In genomic region chrX:115562492-115562872, GRCh38 we compare ENCODE assay signal across 8 cellular contexts. TPM values are rescaled to one million over a fixed set of nuclear protein-coding genes. Genes with fewer than 3 reads are reported as not detected.
DNase-seq lines count a peak whose midpoint lies in the region; TF ChIP-seq lines count a peak whose summit lies in the region.

No MANE protein-coding gene starts in this region.

- H2AFZ ChIP-seq in KMS-11 (ENCODE audit: low read depth), result peak overlapping the region; percentile 79; the same call in 1 of the 2 replicates

- no peak overlapping the region for H2BK15ac ChIP-seq in mesendoderm (replicated peaks; ENCODE audit: low read depth)

- no peak overlapping the region for H2BK5ac ChIP-seq in mesendoderm (ENCODE audit: low read length)

- POLR2A ChIA-PET in A673 (lab: Charles Lee; ENCODE audit: low non-redundant PET), result interaction anchor here (0.6 kb wide), 1 partner anchor 63 kb away, joined by 10 read pairs; no protein-coding TSS in a partner anchor

- H3K4me3 ChIP-seq in A673 (ENCODE audit: low read depth, low read length, poor library complexity, severe bottlenecking) (peak overlapping the region; percentile 66), KMS-11 (IDR thresholded peaks at IDR 0.05; ENCODE audit: insufficient read depth, low read depth, low read length) (no peak overlapping the region), endodermal cell (ENCODE audit: low read length) (peak overlapping the region; percentile 87), mesendoderm (ENCODE audit: low read length) (peak overlapping the region; percentile 85)

- H3K27me3 Mint-ChIP-seq in endodermal cell (ENCODE audit: insufficient read depth), result peaks cover 4% of the 10 kb centered on the region

- no peak overlapping the region for H2BK120ac ChIP-seq in mesendoderm (ENCODE audit: low read depth, low read length)

- no peak overlapping the region for H2AK5ac ChIP-seq in mesendoderm (ENCODE audit: low read length)

- H3K27ac Mint-ChIP-seq in endodermal cell, result peak overlapping the region; percentile 98

- peak overlapping the region; percentile 81 for H3K56ac ChIP-seq in mesendoderm (ENCODE audit: low read length)

- H4K5ac ChIP-seq in mesendoderm (ENCODE audit: low read length), result no peak overlapping the region

- BruUV-seq in A673 (replicated peaks; lab: Mats Ljungman, UMichigan), result no TSS peak

- 0 to 4% methylated on average over 2 to 8 of the region's 8 CpGs for WGBS in endodermal cell (ENCODE audit: insufficient coverage in 1 of 2, insufficient read length in 1 of 2), 2 experiments
- no CpG with 5 or more reads among the region's 8 CpGs for WGBS in mesendoderm (ENCODE audit: extremely low coverage, insufficient coverage, low lambda C conversion rate)

- H3K9me3 ChIP-seq in A673 (ENCODE audit: low read depth, low read length, poor library complexity, severe bottlenecking) (no peaks in the 10 kb centered on the region), endodermal cell (ENCODE audit: control insufficient read depth, low read length) (no peaks in the 10 kb centered on the region)

- peaks cover 65% of the 10 kb centered on the region for H3K27me3 ChIP-seq in A673 (replicated peaks; ENCODE audit: insufficient read depth, low read depth, low read length, poor library complexity)
- no peaks in the 10 kb centered on the region for H3K27me3 ChIP-seq in KMS-11 (ENCODE audit: insufficient read depth, low read depth)
- H3K27me3 ChIP-seq in endodermal cell (ENCODE audit: control insufficient read depth, insufficient read depth, low read length, poor library complexity, severe bottlenecking), result no peaks in the 10 kb centered on the region
- H3K27me3 ChIP-seq in mesendoderm (ENCODE audit: insufficient read depth, low read length, poor library complexity), result no peaks in the 10 kb centered on the region

- no peak overlapping the region for H4K8ac ChIP-seq in mesendoderm (ENCODE audit: low read depth, low read length)

- H3K4me1 ChIP-seq in A673 (ENCODE audit: insufficient read depth, low read length, poor library complexity, severe bottlenecking), result peaks cover 10% of the 10 kb centered on the region
- H3K4me1 ChIP-seq in KMS-11 (ENCODE audit: low read depth, poor library complexity, severe bottlenecking), result peaks cover 15% of the 10 kb centered on the region
- no peaks in the 10 kb centered on the region for H3K4me1 ChIP-seq in endodermal cell (ENCODE audit: control insufficient read depth, insufficient read depth, low read length)
- no peaks in the 10 kb centered on the region for H3K4me1 ChIP-seq in mesendoderm (ENCODE audit: control insufficient read depth, low read depth, low read length)

- DNase-seq in A673 (ENCODE audit: low spot score) (peak; percentile 40), endodermal cell (no peak), mesendoderm (peak; percentile 59), cerebellum (ENCODE audit: low spot score) (no peak), NCI-H446 (lab: John Stamatoyannopoulos, UW) (no peak), NCI-H82 treated with DMSO at 0.1 percent for 48 hours (lab: John Stamatoyannopoulos, UW; ENCODE audit: unreplicated experiment) (no peak), NCI-H1436 (lab: John Stamatoyannopoulos, UW) (no peak)

- H3K18ac ChIP-seq in mesendoderm (ENCODE audit: low read length), result no peak overlapping the region

- H3K23ac ChIP-seq in mesendoderm (ENCODE audit: low read length), result no peak overlapping the region

- H3K4me3 Mint-ChIP-seq in endodermal cell, result peak overlapping the region; percentile 99

- intact Hi-C loops in A673 (cut with micrococcal nuclease; ENCODE audit: unreplicated experiment), result loop anchor here (5.0 to 10.0 kb wide), 3 partner anchors 55 to 230 kb away; no protein-coding TSS in a partner anchor

- peaks cover 7% of the 10 kb centered on the region; the same call in 1 of the 2 replicates for H3K79me2 ChIP-seq in KMS-11 (ENCODE audit: insufficient read depth, low read depth)
- peaks cover 26% of the 10 kb centered on the region for H3K79me2 ChIP-seq in mesendoderm (ENCODE audit: control insufficient read depth, insufficient read depth, low read length)

- H4K20me1 ChIP-seq in KMS-11 (ENCODE audit: insufficient read depth), result no peaks in the 10 kb centered on the region

- peaks cover 11% of the 10 kb centered on the region for H3K36me3 Mint-ChIP-seq in endodermal cell (ENCODE audit: low read depth)

- H3K36me3 ChIP-seq in A673 (ENCODE audit: insufficient read depth, low read length, poor library complexity, severe bottlenecking) (no peaks in the 10 kb centered on the region), KMS-11 (ENCODE audit: insufficient read depth) (no peaks in the 10 kb centered on the region), endodermal cell (ENCODE audit: control insufficient read depth, insufficient read depth, low read length) (no peaks in the 10 kb centered on the region), mesendoderm (ENCODE audit: control insufficient read depth, insufficient read depth, low read length) (no peaks in the 10 kb centered on the region)

- H3K9me3 Mint-ChIP-seq in endodermal cell, result no peaks in the 10 kb centered on the region

- peak overlapping the region; percentile 93; the same call in 1 of the 2 replicates for H3K9ac ChIP-seq in KMS-11
- peak overlapping the region; percentile 78 for H3K9ac ChIP-seq in endodermal cell (ENCODE audit: extremely low read depth, low read length, poor library complexity, severe bottlenecking)
- H3K9ac ChIP-seq in mesendoderm (ENCODE audit: low read length), result peak overlapping the region; percentile 77

- no peak overlapping the region for H3K4ac ChIP-seq in mesendoderm (ENCODE audit: low read depth, low read length)

- H3K4me2 ChIP-seq in KMS-11 (peak overlapping the region; percentile 66; the same call in 1 of the 2 replicates), mesendoderm (ENCODE audit: low read length) (peak overlapping the region; percentile 62)

- TF ChIP-seq CTCF in A673 (conservative IDR thresholded peaks at IDR 0.05; ENCODE audit: low read depth, low read length) (no peak), KMS-11 (conservative IDR thresholded peaks at IDR 0.05; ENCODE audit: low read depth, low read length) (no peak), endodermal cell (conservative IDR thresholded peaks at IDR 0.05) (no peak)

- H3K79me1 ChIP-seq in mesendoderm (ENCODE audit: low read length), result no peaks in the 10 kb centered on the region

- CTCF ChIA-PET in A673 (lab: Charles Lee), result interaction anchor here (0.6 kb wide), 1 partner anchor 56 kb away, joined by 6 read pairs; no protein-coding TSS in a partner anchor

- H3K27ac ChIP-seq in A673 (ENCODE audit: low read depth, low read length, poor library complexity, severe bottlenecking), result peak overlapping the region; percentile 82
- H3K27ac ChIP-seq in KMS-11, result peak overlapping the region; percentile 86; the same call in 1 of the 2 replicates
- H3K27ac ChIP-seq in endodermal cell (ENCODE audit: low read depth, low read length), result no peak overlapping the region
- H3K27ac ChIP-seq in mesendoderm (ENCODE audit: low read depth, low read length), result no peak overlapping the region

- H3K4me1 Mint-ChIP-seq in endodermal cell, result peaks cover 37% of the 10 kb centered on the region

RNA-seq across cellular contexts. Expression of gene PLS3, which starts 1.5 kb away (rescaled TPM):
- total RNA-seq in A673 (2021), result 75.7 and 88.2 TPM in 2 replicates
- 100 to 1,000 TPM in 1 of 2 donors, 10 to 100 TPM in 1; 81.6 to 179 TPM for total RNA-seq in endodermal cell
- polyA plus RNA-seq in endodermal cell (2013, experiment 1 of 2), result 83.8 TPM
- 85.8 TPM for polyA plus RNA-seq in endodermal cell (2013, experiment 2 of 2)
- 92.9 TPM for polyA plus RNA-seq in mesendoderm (2013, experiment 1 of 2)
- polyA plus RNA-seq in mesendoderm (2013, experiment 2 of 2), result 94.0 TPM
- total RNA-seq in cerebellum, result 14.6 TPM

Comparison
In these comparisons a context has a peak if more than half of its experiments do, and no peak if none do; other contexts are left out.
1. DNase-seq: peak in A673 (single experiment) and mesendoderm (single experiment); none in endodermal cell (single experiment), cerebellum (single experiment), NCI-H446 (0 of 2), NCI-H82 treated with DMSO at 0.1 percent for 48 hours (single experiment) and NCI-H1436 (single experiment).
2. H3K27ac ChIP-seq: peak in A673 (single experiment) and KMS-11 (single experiment); none in endodermal cell (single experiment) and mesendoderm (single experiment).
3. Peak in every context shown above with its lines, with median percentiles within 50 percentile points of each other: H3K9ac ChIP-seq.